31 cellular contexts compared by ENCODE assay signal in genomic region chr3:10712121-10712520, GRCh38.
"Had no signal": no experiment of that assay in that cellular context is flagged by ENCODE, and none has a peak within 500 bp of the region (broad histone marks: within the 10 kb centered on the region; RNA-seq: fewer than 3 reads in every experiment).

No MANE protein-coding gene starts in this region.

- H3K4me3 ChIP-seq: ascending aorta, breast epithelium, cardiac muscle cell, coronary artery, dorsolateral prefrontal cortex, esophagus squamous epithelium, gastroesophageal sphincter, heart right ventricle, hepatocyte had no signal

- H3K36me3 ChIP-seq: ascending aorta, breast epithelium, cardiac muscle cell, esophagus squamous epithelium, gastroesophageal sphincter, heart right ventricle had no signal

- H2AFZ ChIP-seq: hepatocyte had no signal

- H3K27ac ChIP-seq: ascending aorta, breast epithelium, cardiac muscle cell, coronary artery, dorsolateral prefrontal cortex, esophagus squamous epithelium, gastroesophageal sphincter, heart right ventricle, hepatocyte had no signal

- H3K4me1 Mint-ChIP-seq: activated CD4-positive, alpha-beta T cell treated with anti-CD3 and anti-CD28 coated beads, Interleukin-2, amount 10 ng/mL, durations not matched to agents 24 days and 14 days; activated CD8-positive, alpha-beta memory T cell treated with anti-CD3 and anti-CD28 coated beads, Interleukin-2, amount 10 ng/mL, durations not matched to agents 7 days and 5 days; activated naive CD4-positive, alpha-beta T cell treated with anti-CD3 and anti-CD28 coated beads, Interleukin-2, amount 10 ng/mL, durations not matched to agents 7 days and 5 days; activated naive CD8-positive, alpha-beta T cell treated with anti-CD3 and anti-CD28 coated beads, Interleukin-2, amount 10 ng/mL, durations not matched to agents 7 days and 5 days had no signal

- H3K36me3 Mint-ChIP-seq: activated CD4-positive, alpha-beta memory T cell treated with anti-CD3 and anti-CD28 coated beads for 36 hours; activated CD8-positive, alpha-beta memory T cell treated with anti-CD3 and anti-CD28 coated beads, Interleukin-2, amount 10 ng/mL, durations not matched to agents 7 days and 5 days; activated naive CD4-positive, alpha-beta T cell treated with anti-CD3 and anti-CD28 coated beads, Interleukin-2, amount 10 ng/mL, durations not matched to agents 7 days and 5 days; activated naive CD4-positive, alpha-beta T cell treated with anti-CD3 and anti-CD28 coated beads, Interleukin-2, amount 50 U/mL, for 72 hours; activated naive CD8-positive, alpha-beta T cell treated with anti-CD3 and anti-CD28 coated beads, Interleukin-2, amount 10 ng/mL, durations not matched to agents 7 days and 5 days; brain had no signal

- DNase-seq: activated CD4-positive, alpha-beta memory T cell treated with anti-CD3 and anti-CD28 coated beads for 36 hours; activated CD4-positive, alpha-beta T cell treated with anti-CD3 and anti-CD28 coated beads for 36 hours; activated CD4-positive, alpha-beta T cell treated with anti-CD3 and anti-CD28 coated beads, Interleukin-2, amount 10 ng/mL, durations not matched to agents 24 days and 14 days; activated CD4-positive, CD25-positive, alpha-beta regulatory T cell; activated CD4-positive, CD25-positive, alpha-beta regulatory T cell treated with anti-CD3 and anti-CD28 coated beads, Interleukin-2, amount 50 U/mL, for 72 hours; activated CD8-positive, alpha-beta memory T cell treated with anti-CD3 and anti-CD28 coated beads, Interleukin-2, amount 10 ng/mL, durations not matched to agents 7 days and 5 days; activated CD8-positive, alpha-beta memory T cell treated with anti-CD3 and anti-CD28 coated beads, Interleukin-2, amount 50 U/mL, for 4 hours; activated CD8-positive, alpha-beta T cell treated with anti-CD3 and anti-CD28 coated beads, Interleukin-2, amount 10 ng/mL, durations not matched to agents 7 days and 5 days; activated gamma-delta T cell; activated naive CD4-positive, alpha-beta T cell; activated naive CD4-positive, alpha-beta T cell treated with anti-CD3 and anti-CD28 coated beads, Interleukin-2, amount 10 ng/mL, durations not matched to agents 7 days and 5 days; activated naive CD8-positive, alpha-beta T cell treated with anti-CD3 and anti-CD28 coated beads, Interleukin-2, amount 10 ng/mL, durations not matched to agents 7 days and 5 days; activated T-cell treated with anti-CD3 and anti-CD28 coated beads, Interleukin-2, amount 50 U/mL, for 24 hours; activated T-cell treated with anti-CD3 and anti-CD28 coated beads, Interleukin-2, amount 50 U/mL, for 72 hours; dorsolateral prefrontal cortex; effector memory CD4-positive, alpha-beta T cell; erythroblast; esophagus squamous epithelium; foreskin melanocyte; heart right ventricle; T-helper 17 cell had no signal

- H3K27ac Mint-ChIP-seq: activated CD4-positive, alpha-beta memory T cell treated with anti-CD3 and anti-CD28 coated beads for 36 hours; activated CD4-positive, alpha-beta T cell treated with anti-CD3 and anti-CD28 coated beads for 36 hours; activated CD4-positive, alpha-beta T cell treated with anti-CD3 and anti-CD28 coated beads, Interleukin-2, amount 10 ng/mL, durations not matched to agents 24 days and 14 days; activated CD8-positive, alpha-beta memory T cell treated with anti-CD3 and anti-CD28 coated beads, Interleukin-2, amount 10 ng/mL, durations not matched to agents 7 days and 5 days; activated CD8-positive, alpha-beta T cell treated with anti-CD3 and anti-CD28 coated beads, Interleukin-2, amount 10 ng/mL, durations not matched to agents 7 days and 5 days; activated naive CD4-positive, alpha-beta T cell treated with anti-CD3 and anti-CD28 coated beads, Interleukin-2, amount 10 ng/mL, durations not matched to agents 7 days and 5 days; activated naive CD4-positive, alpha-beta T cell treated with anti-CD3 and anti-CD28 coated beads, Interleukin-2, amount 50 U/mL, for 72 hours; activated naive CD8-positive, alpha-beta T cell treated with anti-CD3 and anti-CD28 coated beads, Interleukin-2, amount 10 ng/mL, durations not matched to agents 7 days and 5 days; activated T-cell treated with anti-CD3 and anti-CD28 coated beads, Interleukin-2, amount 50 U/mL, for 24 hours; activated T-cell treated with anti-CD3 and anti-CD28 coated beads, Interleukin-2, amount 50 U/mL, for 72 hours; brain; dendritic cell treated with granulocyte-macrophage colony-stimulating factor and Interleukin-4, amounts not matched to agents 40 ng/mL and 50 ng/mL, for 4 days; T-helper 17 cell had no signal

- H3K9me3 ChIP-seq: ascending aorta had no signal

- H3K4me2 ChIP-seq: hepatocyte had no signal

- H3K9me3 Mint-ChIP-seq: activated CD4-positive, alpha-beta memory T cell treated with anti-CD3 and anti-CD28 coated beads for 36 hours; activated CD4-positive, alpha-beta T cell treated with anti-CD3 and anti-CD28 coated beads, Interleukin-2, amount 10 ng/mL, durations not matched to agents 24 days and 14 days; activated naive CD4-positive, alpha-beta T cell treated with anti-CD3 and anti-CD28 coated beads, Interleukin-2, amount 10 ng/mL, durations not matched to agents 7 days and 5 days; activated naive CD4-positive, alpha-beta T cell treated with anti-CD3 and anti-CD28 coated beads, Interleukin-2, amount 50 U/mL, for 72 hours; activated T-cell treated with anti-CD3 and anti-CD28 coated beads, Interleukin-2, amount 50 U/mL, for 24 hours; central memory CD8-positive, alpha-beta T cell; dendritic cell treated with granulocyte-macrophage colony-stimulating factor and Interleukin-4, amounts not matched to agents 40 ng/mL and 50 ng/mL, for 4 days had no signal

- H3K4me3 Mint-ChIP-seq: activated CD4-positive, alpha-beta memory T cell treated with anti-CD3 and anti-CD28 coated beads for 36 hours; activated CD4-positive, alpha-beta T cell treated with anti-CD3 and anti-CD28 coated beads for 36 hours; activated CD4-positive, alpha-beta T cell treated with anti-CD3 and anti-CD28 coated beads, Interleukin-2, amount 10 ng/mL, durations not matched to agents 24 days and 14 days; activated CD8-positive, alpha-beta memory T cell treated with anti-CD3 and anti-CD28 coated beads, Interleukin-2, amount 10 ng/mL, durations not matched to agents 7 days and 5 days; activated CD8-positive, alpha-beta T cell treated with anti-CD3 and anti-CD28 coated beads, Interleukin-2, amount 10 ng/mL, durations not matched to agents 7 days and 5 days; activated naive CD4-positive, alpha-beta T cell treated with anti-CD3 and anti-CD28 coated beads, Interleukin-2, amount 10 ng/mL, durations not matched to agents 7 days and 5 days; activated naive CD8-positive, alpha-beta T cell treated with anti-CD3 and anti-CD28 coated beads, Interleukin-2, amount 10 ng/mL, durations not matched to agents 7 days and 5 days; activated T-cell treated with anti-CD3 and anti-CD28 coated beads, Interleukin-2, amount 50 U/mL, for 24 hours; activated T-cell treated with anti-CD3 and anti-CD28 coated beads, Interleukin-2, amount 50 U/mL, for 72 hours; brain; central memory CD8-positive, alpha-beta T cell; dendritic cell treated with granulocyte-macrophage colony-stimulating factor and Interleukin-4, amounts not matched to agents 40 ng/mL and 50 ng/mL, for 4 days; T-helper 17 cell had no signal

- ATAC-seq: activated CD4-positive, alpha-beta T cell treated with anti-CD3 and anti-CD28 coated beads for 36 hours; activated CD8-positive, alpha-beta memory T cell treated with anti-CD3 and anti-CD28 coated beads, Interleukin-2, amount 10 ng/mL, durations not matched to agents 7 days and 5 days; activated CD8-positive, alpha-beta T cell treated with anti-CD3 and anti-CD28 coated beads, Interleukin-2, amount 10 ng/mL, durations not matched to agents 7 days and 5 days; activated naive CD4-positive, alpha-beta T cell treated with anti-CD3 and anti-CD28 coated beads, Interleukin-2, amount 50 U/mL, for 72 hours; activated T-cell treated with anti-CD3 and anti-CD28 coated beads, Interleukin-2, amount 50 U/mL, for 72 hours; gastroesophageal sphincter; heart right ventricle; T-helper 17 cell had no signal

- H3K79me2 ChIP-seq: hepatocyte had no signal
